In genomic region chr10:110843796-110844616, GRCh38 we compare ENCODE assay signal across 1 cellular context.
TF ChIP-seq lines count a peak whose summit lies in the region.

No MANE protein-coding gene starts in this region.

TF ChIP-seq in GM12878, 131 proteins besides CTCF, POLR2A, EP300 and RAD21 (continued from another document):
- TF ChIP-seq NKRF (conservative IDR thresholded peaks at IDR 0.05) (no peak), IKZF1 (conservative IDR thresholded peaks at IDR 0.05) (0 out of 2 replicates have a peak, but pooled peaks have one; percentile 9)
- TF ChIP-seq, protein P1, sequence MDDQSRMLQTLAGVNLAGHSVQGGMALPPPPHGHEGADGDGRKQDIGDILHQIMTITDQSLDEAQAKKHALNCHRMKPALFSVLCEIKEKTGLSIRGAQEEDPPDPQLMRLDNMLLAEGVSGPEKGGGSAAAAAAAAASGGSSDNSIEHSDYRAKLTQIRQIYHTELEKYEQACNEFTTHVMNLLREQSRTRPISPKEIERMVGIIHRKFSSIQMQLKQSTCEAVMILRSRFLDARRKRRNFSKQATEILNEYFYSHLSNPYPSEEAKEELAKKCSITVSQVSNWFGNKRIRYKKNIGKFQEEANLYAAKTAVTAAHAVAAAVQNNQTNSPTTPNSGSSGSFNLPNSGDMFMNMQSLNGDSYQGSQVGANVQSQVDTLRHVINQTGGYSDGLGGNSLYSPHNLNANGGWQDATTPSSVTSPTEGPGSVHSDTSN (IDR thresholded peaks at IDR 0.05; ENCODE audit: insufficient replicate concordance, low read depth, low read length): peak; percentile 60
- TF ChIP-seq, protein P2, sequence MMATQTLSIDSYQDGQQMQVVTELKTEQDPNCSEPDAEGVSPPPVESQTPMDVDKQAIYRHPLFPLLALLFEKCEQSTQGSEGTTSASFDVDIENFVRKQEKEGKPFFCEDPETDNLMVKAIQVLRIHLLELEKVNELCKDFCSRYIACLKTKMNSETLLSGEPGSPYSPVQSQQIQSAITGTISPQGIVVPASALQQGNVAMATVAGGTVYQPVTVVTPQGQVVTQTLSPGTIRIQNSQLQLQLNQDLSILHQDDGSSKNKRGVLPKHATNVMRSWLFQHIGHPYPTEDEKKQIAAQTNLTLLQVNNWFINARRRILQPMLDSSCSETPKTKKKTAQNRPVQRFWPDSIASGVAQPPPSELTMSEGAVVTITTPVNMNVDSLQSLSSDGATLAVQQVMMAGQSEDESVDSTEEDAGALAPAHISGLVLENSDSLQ (IDR thresholded peaks at IDR 0.05): peak; percentile 80
- TF ChIP-seq, protein P3, sequence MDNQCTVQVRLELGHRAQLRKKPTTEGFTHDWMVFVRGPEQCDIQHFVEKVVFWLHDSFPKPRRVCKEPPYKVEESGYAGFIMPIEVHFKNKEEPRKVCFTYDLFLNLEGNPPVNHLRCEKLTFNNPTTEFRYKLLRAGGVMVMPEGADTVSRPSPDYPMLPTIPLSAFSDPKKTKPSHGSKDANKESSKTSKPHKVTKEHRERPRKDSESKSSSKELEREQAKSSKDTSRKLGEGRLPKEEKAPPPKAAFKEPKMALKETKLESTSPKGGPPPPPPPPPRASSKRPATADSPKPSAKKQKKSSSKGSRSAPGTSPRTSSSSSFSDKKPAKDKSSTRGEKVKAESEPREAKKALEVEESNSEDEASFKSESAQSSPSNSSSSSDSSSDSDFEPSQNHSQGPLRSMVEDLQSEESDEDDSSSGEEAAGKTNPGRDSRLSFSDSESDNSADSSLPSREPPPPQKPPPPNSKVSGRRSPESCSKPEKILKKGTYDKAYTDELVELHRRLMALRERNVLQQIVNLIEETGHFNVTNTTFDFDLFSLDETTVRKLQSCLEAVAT (IDR thresholded peaks at IDR 0.05): peak; percentile 27; the same call in 1 of the 2 replicates
